Comparison of ENCODE assay signal across 27 cellular contexts in the genomic region with DNA sequence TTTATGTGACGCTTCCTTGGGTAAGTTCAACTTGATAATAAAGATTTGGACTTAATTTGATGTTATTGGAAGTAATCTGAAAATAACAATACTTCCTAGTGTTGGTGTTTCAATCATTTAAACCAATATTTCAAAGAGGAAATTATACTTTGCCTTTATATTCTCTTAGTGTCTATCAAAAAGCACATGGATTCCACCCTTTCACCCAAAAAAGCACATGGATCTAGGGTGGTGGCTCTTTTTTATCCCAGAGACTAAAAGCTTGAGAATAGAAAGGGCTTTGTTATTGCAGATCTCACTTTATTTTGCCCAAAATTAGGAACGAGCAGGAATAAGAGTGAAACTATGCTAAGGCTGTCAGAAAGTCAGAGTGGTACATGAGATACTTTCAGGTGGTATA.
"Had no signal": no experiment of that assay in that cellular context is flagged by ENCODE, and none has a peak within 500 bp of the region (broad histone marks: within the 10 kb centered on the region; RNA-seq: fewer than 3 reads in every experiment).

No MANE protein-coding gene starts in this region.

- DNase-seq: stimulated activated CD4-positive, alpha-beta T cell treated with anti-CD3 and anti-CD28 coated beads, Interleukin-2, amount 100 ng/mL, for 48 hours; stimulated activated CD4-positive, alpha-beta T cell treated with anti-CD3 and anti-CD28 coated beads, Interleukin-4, amount 100 ng/mL, for 1 hour; stimulated activated CD4-positive, alpha-beta T cell treated with anti-CD3 and anti-CD28 coated beads, Interleukin-4, amount 100 ng/mL, for 24 hours; stimulated activated CD4-positive, alpha-beta T cell treated with anti-CD3 and anti-CD28 coated beads, Interleukin-4, amount 100 ng/mL, for 4 hours; stimulated activated CD8-positive, alpha-beta memory T cell treated with anti-CD3 and anti-CD28 coated beads, Interleukin-4, amount 100 ng/mL, for 48 hours; stimulated activated naive B cell treated with anti-CD40 and anti-IgM and Interleukin-4, amounts not matched to agents 10 μg/mL and 1 μg/mL and 100 μg/mL, for 72 hours; stimulated activated naive CD4-positive, alpha-beta T cell; stimulated activated naive CD4-positive, alpha-beta T cell treated with Interleukin-2 at 50 U/mL for 16 hours; stimulated activated naive CD8-positive, alpha-beta T cell treated with anti-CD3 and anti-CD28 coated beads, Interleukin-15, amount 100 ng/mL, for 72 hours; stimulated activated naive CD8-positive, alpha-beta T cell treated with anti-CD3 and anti-CD28 coated beads, Interleukin-15, Interleukin-2, amounts not matched to agents 100 U/mL and 50 U/mL, for 24 hours; stomach; substantia nigra; testis; thyroid gland; tibial artery; transverse colon; trophoblast cell; upper lobe of left lung; upper lobe of right lung; uterus had no signal

- ATAC-seq: stimulated activated effector memory CD8-positive, alpha-beta T cell treated with anti-CD3 and anti-CD28 coated beads, Interleukin-12 subunit alpha, Interleukin-12 subunit beta, amount 100 ng/mL, for 72 hours; stimulated activated memory B cell treated with anti-CD40 and anti-IgM and Interleukin-4, amounts not matched to agents 10 μg/mL and 1 μg/mL and 100 μg/mL, for 72 hours; stimulated activated naive B cell treated with anti-CD40 and anti-IgM and Interleukin-4, amounts not matched to agents 10 μg/mL and 1 μg/mL and 100 μg/mL, for 72 hours; stimulated activated naive CD8-positive, alpha-beta T cell treated with anti-CD3 and anti-CD28 coated beads, Interleukin-15, amount 100 ng/mL, for 72 hours; stimulated activated naive CD8-positive, alpha-beta T cell treated with anti-CD3 and anti-CD28 coated beads, Interleukin-15, Interleukin-2, amounts not matched to agents 100 U/mL and 50 U/mL, for 24 hours; upper lobe of right lung had no signal

- H3K4me3 ChIP-seq: stomach, suprapubic skin, testis, thoracic aorta, thyroid gland, tibial artery, tibial nerve, transverse colon, upper lobe of left lung, upper lobe of right lung, uterus, vagina had no signal

- H3K27me3 ChIP-seq: stomach, suprapubic skin, testis, thyroid gland, tibial artery, tibial nerve, transverse colon, upper lobe of left lung, upper lobe of right lung, uterus, vagina had no signal

- H3K9me3 ChIP-seq: stomach, testis, thyroid gland, tibial artery, transverse colon, upper lobe of left lung, upper lobe of right lung, uterus, vagina had no signal

- H3K27ac ChIP-seq: stomach, suprapubic skin, testis, thoracic aorta, thyroid gland, tibial artery, tibial nerve, transverse colon, upper lobe of left lung, upper lobe of right lung, uterus, vagina had no signal

- H3K36me3 ChIP-seq: stomach, suprapubic skin, thoracic aorta, thyroid gland, tibial artery, tibial nerve, transverse colon, upper lobe of left lung, upper lobe of right lung, uterus, vagina had no signal

- H3K4me1 ChIP-seq: stomach, testis, upper lobe of right lung had no signal

- FAIRE-seq: urothelium cell line had no signal
